1 cellular context compared by ENCODE assay signal in genomic region chr19:12792048-12792852, GRCh38.
A peak's percentile ranks its signal among the peaks of the same experiment; 100 is the strongest.
TF ChIP-seq lines count a peak whose summit lies in the region.

No MANE protein-coding gene starts in this region.

TF ChIP-seq in GM12878, 131 proteins besides CTCF, POLR2A, EP300 and RAD21 (continued from another document and continues in another):
- TF ChIP-seq DPF2 (IDR thresholded peaks at IDR 0.05) (0 out of 2 replicates have a peak, but pooled peaks have one; percentile 69), HDAC6 (IDR thresholded peaks at IDR 0.05; ENCODE audit: unreplicated experiment) (no peak), ZNF217 (IDR thresholded peaks at IDR 0.05) (no peak), E2F8 (IDR thresholded peaks at IDR 0.05; ENCODE audit: low read depth, partially characterized antibody) (no peak), PML (IDR thresholded peaks at IDR 0.05; ENCODE audit: low read length) (no peak), E2F4 (IDR thresholded peaks at IDR 0.05; ENCODE audit: low read depth, low read length) (no peak), ZBTB11 (CRISPR knock-in tag; IDR thresholded peaks at IDR 0.05) (0 out of 2 replicates have a peak, but pooled peaks have one; percentile 6), MAX (IDR thresholded peaks at IDR 0.05; ENCODE audit: low read depth, low read length) (peak; percentile 31; the same call in 1 of the 2 replicates), ELK1 (IDR thresholded peaks at IDR 0.05; ENCODE audit: low read depth, low read length) (peak; percentile 61), POLR2AphosphoS2 (IDR thresholded peaks at IDR 0.05; ENCODE audit: low read depth, low read length) (no peak; the same call in 1 of the 2 replicates), ZNF622 (IDR thresholded peaks at IDR 0.05) (no peak), IKZF2 (IDR thresholded peaks at IDR 0.05) (no peak), FOXM1 (IDR thresholded peaks at IDR 0.05; ENCODE audit: low read depth, low read length) (no peak), KLF5 (IDR thresholded peaks at IDR 0.05; ENCODE audit: partially characterized antibody) (no peak), FOS (IDR thresholded peaks at IDR 0.05; ENCODE audit: borderline replicate concordance, extremely low read depth, insufficient read length) (no peak), USF2 (IDR thresholded peaks at IDR 0.05; ENCODE audit: borderline replicate concordance, low read depth, low read length) (no peak; the same call in 1 of the 2 replicates), SP1 (IDR thresholded peaks at IDR 0.05; ENCODE audit: low read depth, low read length) (no peak), ATF7 (IDR thresholded peaks at IDR 0.05; ENCODE audit: low read depth) (no peak), PKNOX1 (IDR thresholded peaks at IDR 0.05) (peak; percentile 52; the same call in 1 of the 2 replicates), ZNF687 (IDR thresholded peaks at IDR 0.05) (no peak; the same call in none of the 2 replicates), CHD1 (IDR thresholded peaks at IDR 0.05; ENCODE audit: low read depth, low read length) (0 out of 2 replicates have a peak, but pooled peaks have one; percentile 84), CEBPZ (IDR thresholded peaks at IDR 0.05; ENCODE audit: low read depth, low read length) (no peak), TCF12 (IDR thresholded peaks at IDR 0.05; ENCODE audit: low read depth, low read length) (peak; percentile 92), RELB (IDR thresholded peaks at IDR 0.05; ENCODE audit: low read depth) (no peak), SIN3A (IDR thresholded peaks at IDR 0.05; ENCODE audit: low read depth, low read length) (peak; percentile 72; the same call in 1 of the 2 replicates), ZZZ3 (IDR thresholded peaks at IDR 0.05; ENCODE audit: control insufficient read depth, insufficient read length, low read depth) (no peak), BCLAF1 (IDR thresholded peaks at IDR 0.05) (no peak), ZBED1 (IDR thresholded peaks at IDR 0.05; ENCODE audit: borderline replicate concordance) (peak; percentile 53; the same call in 1 of the 2 replicates), EGR1 (IDR thresholded peaks at IDR 0.05; ENCODE audit: borderline replicate concordance in 1 of 2, low read depth in 2 of 2, low read length in 2 of 2) (0 out of 3 replicates have a peak, but pooled peaks of 1 of the 2 experiments have one; percentile 40), CBFB (IDR thresholded peaks at IDR 0.05; ENCODE audit: low read depth) (no peak)
